Comparison of ENCODE assay signal across 8 cellular contexts in genomic region chr20:63738687-63739128, GRCh38. TPM values are rescaled to one million over a fixed set of nuclear protein-coding genes. Genes with fewer than 3 reads are reported as not detected.
DNase-seq lines count a peak whose midpoint lies in the region; ATAC-seq and TF ChIP-seq lines count a peak whose summit lies in the region.

No MANE protein-coding gene starts in this region.

- peak overlapping the region; percentile 38 to 55 for H3K9ac ChIP-seq in liver (ENCODE audit: low read depth in 1 of 2, low read length in 2 of 2)

- TF ChIP-seq CTCF in liver (IDR thresholded peaks at IDR 0.05; ENCODE audit: low read depth, low read length, missing input control), result no peak
- TF ChIP-seq CTCF in thyroid gland (IDR thresholded peaks at IDR 0.05), result no peak

- H3K4me3 ChIP-seq in liver (ENCODE audit: low read depth in 1 of 3, low read length in 3 of 3), result peak overlapping the region; percentile 69 to 91 (median 86)
- H3K4me3 ChIP-seq in thyroid gland (replicated peaks in 1 of 3), result peak overlapping the region in 1 of 3 donors; percentile 35

- TF ChIP-seq POLR2A in thyroid gland (IDR thresholded peaks at IDR 0.05), result no peak

- intact Hi-C loops in thyroid gland (cut with DNase I), result no loop called here

- peak; percentile 25 for DNase-seq in COLO668 (lab: John Stamatoyannopoulos, UW; ENCODE audit: unreplicated experiment)
- DNase-seq in NCI-H69 (lab: John Stamatoyannopoulos, UW), result peak; percentile 35
- DNase-seq in central memory CD4-positive, alpha-beta T cell, result peak; percentile 19
- peak; percentile 85 to 86 for DNase-seq in thyroid gland
- no peak for DNase-seq in NCI-H1048 (lab: John Stamatoyannopoulos, UW)

- 8% methylated on average over 26 of the region's 26 CpGs for WGBS in liver
- WGBS in thyroid gland, 2 donors, result 0 to 13% methylated on average over 4 to 6 of the region's 26 CpGs

- H3K36me3 ChIP-seq in liver (ENCODE audit: control insufficient read depth in 4 of 4, insufficient read depth in 3 of 4, low read depth in 1 of 4, low read length in 3 of 4) (no peaks in the 10 kb centered on the region), thyroid gland (peaks cover 24 to 33% of the 10 kb centered on the region in 2 donors)

- TF ChIP-seq RAD21 in liver (IDR thresholded peaks at IDR 0.05), result peak in 1 of 2 donors; percentile 4

- peak overlapping the region; percentile 59 to 76 for H3K27ac ChIP-seq in liver (ENCODE audit: low read depth in 1 of 2, low read length in 2 of 2)
- peak overlapping the region; percentile 57 to 91 (median 91) for H3K27ac ChIP-seq in thyroid gland

- H3K27me3 ChIP-seq in liver (ENCODE audit: control insufficient read depth in 4 of 4, insufficient read depth in 4 of 4, low read length in 3 of 4) (no peaks in the 10 kb centered on the region), thyroid gland (no peaks in the 10 kb centered on the region)

- ATAC-seq in HG02642 (IDR thresholded peaks at IDR 0.05; ENCODE audit: poor library complexity, unreplicated experiment), result no peak
- no peak for ATAC-seq in GM21447 (IDR thresholded peaks at IDR 0.05; ENCODE audit: unreplicated experiment)

- no peaks in the 10 kb centered on the region for H3K9me3 ChIP-seq in liver (ENCODE audit: control insufficient read depth in 4 of 4, low read length in 3 of 4)
- no peaks in the 10 kb centered on the region for H3K9me3 ChIP-seq in thyroid gland

- H3K4me1 ChIP-seq in liver (ENCODE audit: control insufficient read depth in 4 of 4, insufficient read depth in 4 of 4, low read length in 3 of 4), result peaks cover 14 to 87% (median 55%) of the 10 kb centered on the region in 4 donors
- peaks cover 19 to 29% of the 10 kb centered on the region in 2 donors for H3K4me1 ChIP-seq in thyroid gland

TF ChIP-seq in liver, 16 proteins besides CTCF, POLR2A, EP300 and RAD21:
- TF ChIP-seq TAF1 (conservative IDR thresholded peaks at IDR 0.05) (no peak), HNF4A (conservative IDR thresholded peaks at IDR 0.05) (no peak), FOXA1 (IDR thresholded peaks at IDR 0.05) (no peak), NR2F2 (IDR thresholded peaks at IDR 0.05) (no peak), ATF3 (IDR thresholded peaks at IDR 0.05) (no peak), GABPA (IDR thresholded peaks at IDR 0.05 in 1 of 2, conservative IDR thresholded peaks at IDR 0.05 in 1 of 2) (no peak), SP1 (IDR thresholded peaks at IDR 0.05) (no peak), RXRA (IDR thresholded peaks at IDR 0.05) (no peak), FOXA2 (IDR thresholded peaks at IDR 0.05) (no peak), HNF4G (IDR thresholded peaks at IDR 0.05) (no peak), MAX (IDR thresholded peaks at IDR 0.05) (no peak), JUND (IDR thresholded peaks at IDR 0.05) (no peak), REST (IDR thresholded peaks at IDR 0.05) (no peak), EGR1 (IDR thresholded peaks at IDR 0.05; ENCODE audit: low read depth in 2 of 2) (no peak), YY1 (IDR thresholded peaks at IDR 0.05) (no peak), ZBTB33 (IDR thresholded peaks at IDR 0.05) (no peak)
TF ChIP-seq in liver: peak in this region for 0.

RNA-seq across cellular contexts. Expression of gene SLC2A4RG, which starts 0.9 kb away (rescaled TPM):
- total RNA-seq in liver (10 to 100 TPM; 22.2 to 27.9 TPM), thyroid gland (10 to 100 TPM; 26.0 to 55.9 (median 39.3) TPM)
- polyA plus RNA-seq in liver, result 10 to 100 TPM; 31.0 to 39.7 TPM

RNA-seq across cellular contexts. Expression of gene LIME1, which starts 2.2 kb away (rescaled TPM):
- total RNA-seq in liver (10 to 100 TPM; 21.2 to 50.4 TPM), thyroid gland (10 to 100 TPM in 2 of 4 donors, 1 to 10 TPM in 2; 8.7 to 25.0 (median 11.5) TPM)
- 10 to 100 TPM; 52.8 to 69.0 TPM for polyA plus RNA-seq in liver

RNA-seq across cellular contexts. Expression of gene ZGPAT, which starts 30.9 kb away (rescaled TPM):
- 10 to 100 TPM; 10.3 to 14.7 TPM for total RNA-seq in liver
- 10 to 100 TPM; 26.2 to 90.5 TPM for polyA plus RNA-seq in liver
- total RNA-seq in thyroid gland, result 10 to 100 TPM; 27.7 to 36.3 (median 30.0) TPM

RNA-seq across cellular contexts. Expression of gene ARFRP1, which starts 30.9 kb away (rescaled TPM):
- 10 to 100 TPM; 14.2 to 21.0 TPM for total RNA-seq in liver
- polyA plus RNA-seq in liver, result 10 to 100 TPM; 20.0 to 26.9 TPM
- 10 to 100 TPM; 43.6 to 52.1 (median 46.7) TPM for total RNA-seq in thyroid gland

RNA-seq across cellular contexts. Expression of gene TNFRSF6B, which starts 42.3 kb away (rescaled TPM):
- total RNA-seq in liver (under 1 TPM in 1 of 2 donors, not detected in 1; 0.09 TPM), thyroid gland (10 to 100 TPM in 2 of 4 donors, 1 to 10 TPM in 2; 6.7 to 15.5 (median 10.5) TPM)
- polyA plus RNA-seq in liver, result under 1 TPM in 1 of 2 donors, not detected in 1; 0.73 TPM
